In genomic region chr4:23202712-23203247, GRCh38 we compare ENCODE assay signal across 24 cellular contexts.
"Had no signal": no experiment of that assay in that cellular context is flagged by ENCODE, and none has a peak within 500 bp of the region (broad histone marks: within the 10 kb centered on the region; RNA-seq: fewer than 3 reads in every experiment).

No MANE protein-coding gene starts in this region.

- H3K36me3 Mint-ChIP-seq: activated CD4-positive, alpha-beta memory T cell treated with anti-CD3 and anti-CD28 coated beads for 36 hours; activated naive CD8-positive, alpha-beta T cell; T-cell had no signal

- DNase-seq: activated B cell treated with CpG ODN at 0.5 μM for 24 hours; activated CD4-positive, alpha-beta memory T cell treated with anti-CD3 and anti-CD28 coated beads for 36 hours; activated CD4-positive, alpha-beta T cell treated with anti-CD3 and anti-CD28 coated beads for 1 hour; activated CD4-positive, alpha-beta T cell treated with anti-CD3 and anti-CD28 coated beads, Interleukin-2, amount 10 ng/mL, durations not matched to agents 24 days and 14 days; activated CD8-positive, alpha-beta memory T cell treated with anti-CD3 and anti-CD28 coated beads for 24 hours; activated effector memory CD4-positive, alpha-beta T cell treated with anti-CD3 and anti-CD28 coated beads, Interleukin-2, amount 50 U/mL, for 16 hours; activated naive CD4-positive, alpha-beta T cell treated with anti-CD3 and anti-CD28 coated beads for 36 hours; activated T-cell treated with anti-CD3 and anti-CD28 coated beads, Interleukin-2, amount 50 U/mL, for 4 hours; cerebellar nuclear complex; MG63; NCI-H1105 treated with DMSO at 0.1 percent for 48 hours; NCI-H1436 treated with DMSO at 0.1 percent for 48 hours; NCI-H2029; NCI-H2107; NCI-H2171 treated with DMSO at 0.1 percent for 48 hours; NCI-H345; NCI-H510A; NCI-H526 treated with DMSO at 0.1 percent for 48 hours; NCI-H82; SIG-M5; T-cell; T-helper 2 cell; T1000 had no signal

- H3K27ac Mint-ChIP-seq: activated B cell treated with CpG ODN at 0.5 μM for 24 hours; activated CD4-positive, alpha-beta memory T cell treated with anti-CD3 and anti-CD28 coated beads for 36 hours; activated CD4-positive, alpha-beta T cell treated with anti-CD3 and anti-CD28 coated beads, Interleukin-2, amount 10 ng/mL, durations not matched to agents 24 days and 14 days; activated naive CD4-positive, alpha-beta T cell treated with anti-CD3 and anti-CD28 coated beads for 36 hours; activated naive CD8-positive, alpha-beta T cell; T-cell had no signal

- H3K27me3 ChIP-seq: MG63 had no signal

- H3K4me1 Mint-ChIP-seq: activated B cell treated with CpG ODN at 0.5 μM for 24 hours; activated CD4-positive, alpha-beta T cell treated with anti-CD3 and anti-CD28 coated beads, Interleukin-2, amount 10 ng/mL, durations not matched to agents 24 days and 14 days; T-cell had no signal

- H3K36me3 ChIP-seq: MG63 had no signal

- H3K4me3 ChIP-seq: MG63 had no signal

- H3K9me3 Mint-ChIP-seq: activated CD4-positive, alpha-beta T cell treated with anti-CD3 and anti-CD28 coated beads, Interleukin-2, amount 10 ng/mL, durations not matched to agents 24 days and 14 days had no signal

- H3K27me3 Mint-ChIP-seq: activated B cell treated with CpG ODN at 0.5 μM for 24 hours; activated CD4-positive, alpha-beta memory T cell treated with anti-CD3 and anti-CD28 coated beads for 36 hours; activated CD4-positive, alpha-beta T cell treated with anti-CD3 and anti-CD28 coated beads, Interleukin-2, amount 10 ng/mL, durations not matched to agents 24 days and 14 days; activated naive CD8-positive, alpha-beta T cell; T-cell had no signal

- ATAC-seq: activated T-cell treated with anti-CD3 and anti-CD28 coated beads, Interleukin-2, amount 50 U/mL, for 4 hours; T-cell had no signal

- H3K4me3 Mint-ChIP-seq: activated B cell treated with CpG ODN at 0.5 μM for 24 hours; activated CD4-positive, alpha-beta memory T cell treated with anti-CD3 and anti-CD28 coated beads for 36 hours; activated CD4-positive, alpha-beta T cell treated with anti-CD3 and anti-CD28 coated beads, Interleukin-2, amount 10 ng/mL, durations not matched to agents 24 days and 14 days; activated naive CD4-positive, alpha-beta T cell treated with anti-CD3 and anti-CD28 coated beads for 36 hours; activated naive CD8-positive, alpha-beta T cell; activated T-cell treated with anti-CD3 and anti-CD28 coated beads, Interleukin-2, amount 50 U/mL, for 4 hours; T-cell had no signal
